Comparison of ENCODE assay signal across 1 cellular context in genomic region chr16:23092072-23092800, GRCh38.
TF ChIP-seq lines count a peak whose summit lies in the region.

No MANE protein-coding gene starts in this region.

TF ChIP-seq in H1, 55 proteins besides CTCF, POLR2A, EP300 and RAD21 (continued from another document):
- no peak for TF ChIP-seq CHD7 (IDR thresholded peaks at IDR 0.05; ENCODE audit: insufficient replicate concordance, low read length)
- TF ChIP-seq SIRT6 (IDR thresholded peaks at IDR 0.05; ENCODE audit: low read length) = no peak
- no peak for TF ChIP-seq ATF3 (IDR thresholded peaks at IDR 0.05; ENCODE audit: insufficient read depth, low read depth, low read length)
- TF ChIP-seq GABPA (IDR thresholded peaks at IDR 0.05; ENCODE audit: borderline replicate concordance, insufficient read depth, low read length) = no peak
- no peak for TF ChIP-seq CREB1 (IDR thresholded peaks at IDR 0.05)
